Comparison of ENCODE assay signal across 30 cellular contexts in the genomic region with DNA sequence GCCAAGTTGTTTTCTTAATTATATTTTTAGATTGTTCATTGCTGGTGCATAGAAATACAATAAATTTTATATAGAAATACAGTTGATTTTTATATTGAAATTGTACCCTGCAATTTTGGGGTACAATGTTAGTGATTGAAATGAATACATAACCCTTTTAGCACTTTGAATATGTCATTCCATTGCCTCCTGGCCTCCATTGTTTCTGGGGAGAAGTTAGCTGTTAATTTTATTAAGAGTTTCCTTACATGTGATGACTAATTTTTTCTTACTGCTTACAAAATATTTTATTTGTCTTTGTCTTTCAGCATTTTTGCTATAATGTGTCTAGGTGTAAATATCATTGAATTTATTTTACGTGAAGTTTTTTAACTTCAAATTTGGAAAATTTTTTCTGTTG.
"Had no signal": no experiment of that assay in that cellular context is flagged by ENCODE, and none has a peak within 500 bp of the region (broad histone marks: within the 10 kb centered on the region; RNA-seq: fewer than 3 reads in every experiment).

No MANE protein-coding gene starts in this region.

- H3K27ac Mint-ChIP-seq: activated CD4-positive, alpha-beta memory T cell treated with anti-CD3 and anti-CD28 coated beads, Interleukin-2, amount 10 ng/mL, durations not matched to agents 7 days and 5 days; activated CD4-positive, alpha-beta T cell treated with anti-CD3 and anti-CD28 coated beads, Interleukin-2, amount 10 ng/mL, durations not matched to agents 7 days and 5 days; activated naive CD4-positive, alpha-beta T cell treated with anti-CD3 and anti-CD28 coated beads, Interleukin-2, amount 10 ng/mL, durations not matched to agents 7 days and 5 days; activated naive CD4-positive, alpha-beta T cell treated with anti-CD3 and anti-CD28 coated beads, Interleukin-2, amount 50 U/mL, for 72 hours; activated naive CD8-positive, alpha-beta T cell treated with anti-CD3 and anti-CD28 coated beads, Interleukin-2, amount 10 ng/mL, durations not matched to agents 7 days and 5 days; activated T-cell treated with anti-CD3 and anti-CD28 coated beads, Interleukin-2, amount 50 U/mL, for 24 hours; activated T-cell treated with anti-CD3 and anti-CD28 coated beads, Interleukin-2, amount 50 U/mL, for 72 hours; brain had no signal

- H3K4me3 Mint-ChIP-seq: activated CD4-positive, alpha-beta memory T cell treated with anti-CD3 and anti-CD28 coated beads, Interleukin-2, amount 10 ng/mL, durations not matched to agents 7 days and 5 days; activated CD4-positive, alpha-beta T cell treated with anti-CD3 and anti-CD28 coated beads, Interleukin-2, amount 10 ng/mL, durations not matched to agents 7 days and 5 days; activated naive CD4-positive, alpha-beta T cell treated with anti-CD3 and anti-CD28 coated beads, Interleukin-2, amount 10 ng/mL, durations not matched to agents 7 days and 5 days; activated naive CD8-positive, alpha-beta T cell treated with anti-CD3 and anti-CD28 coated beads, Interleukin-2, amount 10 ng/mL, durations not matched to agents 7 days and 5 days; activated T-cell treated with anti-CD3 and anti-CD28 coated beads, Interleukin-2, amount 50 U/mL, for 24 hours; activated T-cell treated with anti-CD3 and anti-CD28 coated beads, Interleukin-2, amount 50 U/mL, for 72 hours; brain had no signal

- H3K4me1 Mint-ChIP-seq: activated CD4-positive, alpha-beta memory T cell treated with anti-CD3 and anti-CD28 coated beads, Interleukin-2, amount 10 ng/mL, durations not matched to agents 7 days and 5 days; activated CD4-positive, alpha-beta T cell treated with anti-CD3 and anti-CD28 coated beads, Interleukin-2, amount 10 ng/mL, durations not matched to agents 7 days and 5 days; activated naive CD4-positive, alpha-beta T cell treated with anti-CD3 and anti-CD28 coated beads, Interleukin-2, amount 10 ng/mL, durations not matched to agents 7 days and 5 days; activated naive CD8-positive, alpha-beta T cell treated with anti-CD3 and anti-CD28 coated beads, Interleukin-2, amount 10 ng/mL, durations not matched to agents 7 days and 5 days; brain had no signal

- H3K27ac ChIP-seq: ascending aorta, breast epithelium, cardiac muscle cell, colonic mucosa, epithelial cell of prostate, esophagus squamous epithelium, gastroesophageal sphincter, heart right ventricle had no signal

- FAIRE-seq: endometrium, endothelial cell of umbilical vein had no signal

- DNase-seq: activated CD4-positive, alpha-beta memory T cell treated with anti-CD3 and anti-CD28 coated beads, Interleukin-2, amount 10 ng/mL, durations not matched to agents 7 days and 5 days; activated CD4-positive, alpha-beta T cell treated with anti-CD3 and anti-CD28 coated beads for 1 hour; activated CD4-positive, alpha-beta T cell treated with anti-CD3 and anti-CD28 coated beads for 4 hours; activated CD4-positive, alpha-beta T cell treated with anti-CD3 and anti-CD28 coated beads, Interleukin-2, amount 10 ng/mL, durations not matched to agents 7 days and 5 days; activated CD4-positive, alpha-beta T cell treated with anti-CD3 and anti-CD28 coated beads, Interleukin-2, amount 50 U/mL, for 4 hours; activated CD8-positive, alpha-beta memory T cell treated with anti-CD3 and anti-CD28 coated beads, Interleukin-2, amount 50 U/mL, for 48 hours; activated gamma-delta T cell; activated naive CD4-positive, alpha-beta T cell; activated naive CD4-positive, alpha-beta T cell treated with anti-CD3 and anti-CD28 coated beads, Interleukin-2, amount 10 ng/mL, durations not matched to agents 7 days and 5 days; activated naive CD8-positive, alpha-beta T cell treated with anti-CD3 and anti-CD28 coated beads, Interleukin-2, amount 10 ng/mL, durations not matched to agents 7 days and 5 days; activated T-cell treated with anti-CD3 and anti-CD28 coated beads for 4 hours; activated T-cell treated with anti-CD3 and anti-CD28 coated beads, Interleukin-2, amount 50 U/mL, for 24 hours; activated T-cell treated with anti-CD3 and anti-CD28 coated beads, Interleukin-2, amount 50 U/mL, for 72 hours; central memory CD4-positive, alpha-beta T cell; cerebellar nuclear complex; colonic mucosa; effector CD8-positive, alpha-beta T cell; esophagus squamous epithelium; foreskin melanocyte; heart right ventricle; T-helper 2 cell had no signal

- H3K36me3 Mint-ChIP-seq: activated naive CD4-positive, alpha-beta T cell treated with anti-CD3 and anti-CD28 coated beads, Interleukin-2, amount 10 ng/mL, durations not matched to agents 7 days and 5 days; activated naive CD4-positive, alpha-beta T cell treated with anti-CD3 and anti-CD28 coated beads, Interleukin-2, amount 50 U/mL, for 72 hours; activated naive CD8-positive, alpha-beta T cell treated with anti-CD3 and anti-CD28 coated beads, Interleukin-2, amount 10 ng/mL, durations not matched to agents 7 days and 5 days; brain had no signal

- H3K4me1 ChIP-seq: ascending aorta, breast epithelium, colonic mucosa, esophagus squamous epithelium, gastroesophageal sphincter, heart right ventricle had no signal

- ATAC-seq: activated naive CD4-positive, alpha-beta T cell treated with anti-CD3 and anti-CD28 coated beads, Interleukin-2, amount 50 U/mL, for 72 hours; activated T-cell treated with anti-CD3 and anti-CD28 coated beads, Interleukin-2, amount 50 U/mL, for 72 hours; gastroesophageal sphincter; heart right ventricle had no signal

- H3K27me3 ChIP-seq: ascending aorta, breast epithelium, cardiac muscle cell, colonic mucosa, esophagus squamous epithelium, gastroesophageal sphincter, heart right ventricle had no signal

- H3K36me3 ChIP-seq: ascending aorta, breast epithelium, cardiac muscle cell, colonic mucosa, esophagus squamous epithelium, gastroesophageal sphincter, heart right ventricle had no signal

- H3K27me3 Mint-ChIP-seq: activated CD4-positive, alpha-beta memory T cell treated with anti-CD3 and anti-CD28 coated beads, Interleukin-2, amount 10 ng/mL, durations not matched to agents 7 days and 5 days; activated CD4-positive, alpha-beta T cell treated with anti-CD3 and anti-CD28 coated beads, Interleukin-2, amount 10 ng/mL, durations not matched to agents 7 days and 5 days; activated naive CD4-positive, alpha-beta T cell treated with anti-CD3 and anti-CD28 coated beads, Interleukin-2, amount 10 ng/mL, durations not matched to agents 7 days and 5 days; activated naive CD8-positive, alpha-beta T cell treated with anti-CD3 and anti-CD28 coated beads, Interleukin-2, amount 10 ng/mL, durations not matched to agents 7 days and 5 days; activated T-cell treated with anti-CD3 and anti-CD28 coated beads, Interleukin-2, amount 50 U/mL, for 24 hours; brain had no signal

- H3K4me3 ChIP-seq: ascending aorta, breast epithelium, cardiac muscle cell, colonic mucosa, esophagus squamous epithelium, gastroesophageal sphincter, heart right ventricle had no signal

- H3K9me3 ChIP-seq: ascending aorta, colonic mucosa had no signal
